Comparison of ENCODE assay signal across 1 cellular context in the genomic region with DNA sequence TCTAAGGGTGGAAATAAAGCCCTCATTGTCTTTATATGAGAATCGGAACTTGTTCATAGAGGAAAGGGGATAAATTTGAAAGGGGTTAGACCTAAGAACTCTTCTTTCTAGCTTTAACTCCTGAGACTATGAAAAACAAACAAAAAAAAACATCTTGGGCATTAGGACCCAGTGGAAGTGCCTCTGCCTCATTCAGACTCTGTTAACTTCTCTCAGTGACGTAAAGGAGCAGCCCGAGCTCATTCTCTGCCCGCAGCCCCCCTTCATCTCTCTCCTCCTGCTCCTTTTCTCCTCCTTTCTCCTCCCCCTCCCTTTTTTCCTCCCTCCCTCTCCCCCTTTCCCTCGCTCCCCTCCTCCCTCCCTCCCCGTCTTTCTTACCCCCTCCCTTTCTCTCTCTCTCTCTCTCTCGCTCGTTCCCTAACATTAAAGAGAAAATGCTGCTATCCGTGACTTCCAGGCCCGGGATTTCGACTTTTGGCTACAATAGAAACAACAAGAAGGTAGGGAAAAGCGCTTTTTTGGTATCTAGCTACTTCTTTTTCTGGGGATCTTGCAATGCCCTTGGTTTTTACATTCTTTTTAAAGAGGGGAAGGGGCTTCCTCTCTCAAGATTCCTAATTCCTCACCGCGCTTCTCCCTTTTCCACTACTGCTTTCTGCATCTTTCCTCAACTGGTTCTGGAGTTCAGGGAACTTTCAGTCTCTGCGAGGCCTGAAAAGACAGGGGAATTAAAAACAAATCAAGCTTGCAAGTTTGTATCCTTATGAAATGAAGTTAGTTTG.
TF ChIP-seq lines count a peak whose summit lies in the region.

A gene with protein sequence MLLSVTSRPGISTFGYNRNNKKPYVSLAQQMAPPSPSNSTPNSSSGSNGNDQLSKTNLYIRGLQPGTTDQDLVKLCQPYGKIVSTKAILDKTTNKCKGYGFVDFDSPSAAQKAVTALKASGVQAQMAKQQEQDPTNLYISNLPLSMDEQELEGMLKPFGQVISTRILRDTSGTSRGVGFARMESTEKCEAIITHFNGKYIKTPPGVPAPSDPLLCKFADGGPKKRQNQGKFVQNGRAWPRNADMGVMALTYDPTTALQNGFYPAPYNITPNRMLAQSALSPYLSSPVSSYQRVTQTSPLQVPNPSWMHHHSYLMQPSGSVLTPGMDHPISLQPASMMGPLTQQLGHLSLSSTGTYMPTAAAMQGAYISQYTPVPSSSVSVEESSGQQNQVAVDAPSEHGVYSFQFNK (plus strand): TSS at position 231 of the 782 bp plus-strand sequence. CDS start 204 bp downstream, at position 435.

TF ChIP-seq in H1, 55 proteins besides CTCF, POLR2A, EP300 and RAD21:
- peak; percentile 48; the same call in 1 of the 2 replicates for TF ChIP-seq EGR1 (IDR thresholded peaks at IDR 0.05; ENCODE audit: borderline replicate concordance, low read depth, low read length)
- TF ChIP-seq KDM1A (IDR thresholded peaks at IDR 0.05; ENCODE audit: borderline replicate concordance, low read length) = peak; percentile 88; the same call in 1 of the 2 replicates
- no peak for TF ChIP-seq SRF (IDR thresholded peaks at IDR 0.05; ENCODE audit: low read depth, low read length)
- 0 out of 2 replicates have a peak, but pooled peaks have one; percentile 25 for TF ChIP-seq JUND (IDR thresholded peaks at IDR 0.05; ENCODE audit: low read length)
- TF ChIP-seq HDAC2 (IDR thresholded peaks at IDR 0.05; ENCODE audit: borderline replicate concordance in 1 of 2, low read depth in 2 of 2, low read length in 2 of 2) = 0 out of 4 replicates have a peak, but pooled peaks of 1 of the 2 experiments have one; percentile 38
- TF ChIP-seq SIN3A (conservative IDR thresholded peaks at IDR 0.05 in 1 of 2, IDR thresholded peaks at IDR 0.05 in 1 of 2; ENCODE audit: low read depth in 1 of 2, low read length in 2 of 2) = peak in 1 of 2 experiments; percentile 78; a peak in 1 of 4 replicates
- TF ChIP-seq, protein P1, sequence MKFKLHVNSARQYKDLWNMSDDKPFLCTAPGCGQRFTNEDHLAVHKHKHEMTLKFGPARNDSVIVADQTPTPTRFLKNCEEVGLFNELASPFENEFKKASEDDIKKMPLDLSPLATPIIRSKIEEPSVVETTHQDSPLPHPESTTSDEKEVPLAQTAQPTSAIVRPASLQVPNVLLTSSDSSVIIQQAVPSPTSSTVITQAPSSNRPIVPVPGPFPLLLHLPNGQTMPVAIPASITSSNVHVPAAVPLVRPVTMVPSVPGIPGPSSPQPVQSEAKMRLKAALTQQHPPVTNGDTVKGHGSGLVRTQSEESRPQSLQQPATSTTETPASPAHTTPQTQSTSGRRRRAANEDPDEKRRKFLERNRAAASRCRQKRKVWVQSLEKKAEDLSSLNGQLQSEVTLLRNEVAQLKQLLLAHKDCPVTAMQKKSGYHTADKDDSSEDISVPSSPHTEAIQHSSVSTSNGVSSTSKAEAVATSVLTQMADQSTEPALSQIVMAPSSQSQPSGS (IDR thresholded peaks at IDR 0.05; ENCODE audit: low read length) = peak; percentile 92
- peak; percentile 61 for TF ChIP-seq ASH2L (IDR thresholded peaks at IDR 0.05; ENCODE audit: low read length)
- no peak for TF ChIP-seq CEBPB (IDR thresholded peaks at IDR 0.05; ENCODE audit: low read depth, low read length)
- TF ChIP-seq CREB1 (IDR thresholded peaks at IDR 0.05) = peak; percentile 86
- TF ChIP-seq TCF12 (IDR thresholded peaks at IDR 0.05; ENCODE audit: low read depth, low read length) = 0 out of 2 replicates have a peak, but pooled peaks have one; percentile 15
- TF ChIP-seq CTBP2 (IDR thresholded peaks at IDR 0.05; ENCODE audit: borderline replicate concordance, insufficient read depth, insufficient read length, low read length) = no peak
- peak; percentile 84; the same call in 1 of the 2 replicates for TF ChIP-seq SP1 (IDR thresholded peaks at IDR 0.05; ENCODE audit: low read depth, low read length)
- peak; percentile 90 for TF ChIP-seq FOSL1 (IDR thresholded peaks at IDR 0.05; ENCODE audit: insufficient read depth, low read depth, low read length)
- TF ChIP-seq JUN (IDR thresholded peaks at IDR 0.05; ENCODE audit: low read depth, low read length) = no peak
- TF ChIP-seq, protein P2, sequence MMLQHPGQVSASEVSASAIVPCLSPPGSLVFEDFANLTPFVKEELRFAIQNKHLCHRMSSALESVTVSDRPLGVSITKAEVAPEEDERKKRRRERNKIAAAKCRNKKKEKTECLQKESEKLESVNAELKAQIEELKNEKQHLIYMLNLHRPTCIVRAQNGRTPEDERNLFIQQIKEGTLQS (IDR thresholded peaks at IDR 0.05; ENCODE audit: insufficient read depth, low read depth, low read length) = no peak
